ENCODE assay signal across 24 cellular contexts in the genomic region with DNA sequence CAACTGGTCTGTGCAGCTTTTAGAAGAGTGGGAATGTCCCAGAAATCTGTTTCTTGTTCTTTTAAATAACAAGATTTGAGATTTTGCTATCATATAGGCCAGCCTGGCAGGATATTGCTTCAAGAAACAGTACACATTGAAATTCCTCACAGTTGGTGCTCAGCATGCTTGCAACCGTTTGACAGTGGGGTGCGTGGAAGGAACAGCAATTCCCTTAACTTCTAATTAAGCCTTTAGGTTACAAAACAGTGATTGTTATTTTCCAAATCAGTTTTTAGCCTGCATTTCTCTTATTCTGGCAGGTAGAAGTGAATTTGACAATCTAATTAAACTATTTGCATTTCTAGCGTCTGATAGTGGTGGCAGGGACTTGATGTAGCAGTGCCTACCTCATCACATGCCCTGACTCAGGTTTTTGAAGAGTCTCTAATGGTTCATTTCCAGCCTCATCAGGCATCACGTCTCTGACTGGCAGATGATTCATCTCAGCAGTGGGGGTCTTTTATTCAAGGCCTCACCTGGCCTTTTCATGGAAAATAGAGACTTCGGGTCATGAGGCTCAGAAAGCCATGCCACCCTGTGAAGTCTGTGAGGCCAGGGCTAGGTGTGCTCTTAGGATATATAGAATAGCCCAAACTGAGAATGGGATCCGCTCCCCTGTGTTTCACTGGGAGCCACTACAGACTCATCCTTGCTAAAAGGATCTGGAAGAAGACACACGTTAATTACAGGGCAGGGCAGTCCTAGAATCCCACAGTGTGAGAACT. TPM values are rescaled to one million over a fixed set of nuclear protein-coding genes. Genes with fewer than 3 reads are reported as not detected.
"Had no signal": no experiment of that assay in that cellular context is flagged by ENCODE, and none has a peak within 500 bp of the region (broad histone marks: within the 10 kb centered on the region; RNA-seq: fewer than 3 reads in every experiment).

No MANE protein-coding gene starts in this region.

- H3K36me3 ChIP-seq: brain microvascular endothelial cell, left ventricle myocardium inferior, neutrophil, ovary, prostate gland, upper lobe of right lung had no signal

- H3K27me3 Mint-ChIP-seq: activated naive CD4-positive, alpha-beta T cell treated with anti-CD3 and anti-CD28 coated beads, Interleukin-2, amount 50 U/mL, for 24 hours had no signal

- H3K27ac ChIP-seq: brain microvascular endothelial cell, left ventricle myocardium inferior, neutrophil, ovary, prostate gland, upper lobe of right lung, WERI-Rb-1 had no signal

- H3K4me1 Mint-ChIP-seq: activated naive CD4-positive, alpha-beta T cell treated with anti-CD3 and anti-CD28 coated beads, Interleukin-2, amount 50 U/mL, for 24 hours had no signal

- ATAC-seq: activated CD8-positive, alpha-beta T cell treated with anti-CD3 and anti-CD28 coated beads, Interleukin-2, amount 10 ng/mL, durations not matched to agents 7 days and 5 days; esophagus mucosa; natural killer cell treated with Interleukin-12 subunit alpha and Interleukin-12 subunit beta and Interleukin-15 and Interleukin-18, amount 100 ng/mL, for 72 hours; right cardiac atrium; stimulated activated naive CD8-positive, alpha-beta T cell treated with anti-CD3 and anti-CD28 coated beads, Interleukin-15, Interleukin-2, amounts not matched to agents 100 U/mL and 50 U/mL, for 24 hours; upper lobe of right lung had no signal

- H3K9me3 Mint-ChIP-seq: activated naive CD4-positive, alpha-beta T cell treated with anti-CD3 and anti-CD28 coated beads, Interleukin-2, amount 50 U/mL, for 24 hours; natural killer cell treated with Interleukin-12 subunit alpha and Interleukin-12 subunit beta and Interleukin-15 and Interleukin-18, amount 100 ng/mL, for 72 hours had no signal

- DNase-seq: activated CD4-positive, alpha-beta T cell treated with anti-CD3 and anti-CD28 coated beads for 1 hour; activated CD4-positive, alpha-beta T cell treated with anti-CD3 and anti-CD28 coated beads, Interleukin-2, amount 50 U/mL, for 1 hour; activated CD8-positive, alpha-beta T cell treated with anti-CD3 and anti-CD28 coated beads, Interleukin-2, amount 10 ng/mL, durations not matched to agents 7 days and 5 days; activated gamma-delta T cell treated with Interleukin-2 at 50 U/mL for 16 hours; activated T-cell treated with anti-CD3 and anti-CD28 coated beads, Interleukin-2, amount 50 U/mL, for 1 hour; aorta; brain microvascular endothelial cell; effector memory CD4-positive, alpha-beta T cell; foreskin melanocyte; kidney glomerular epithelial cell; left ventricle myocardium inferior; ovary; right cardiac atrium; stimulated activated CD4-positive, alpha-beta T cell treated with anti-CD3 and anti-CD28 coated beads, Interleukin-4, amount 100 ng/mL, for 24 hours; stimulated activated naive CD8-positive, alpha-beta T cell treated with anti-CD3 and anti-CD28 coated beads, Interleukin-15, Interleukin-2, amounts not matched to agents 100 U/mL and 50 U/mL, for 24 hours; upper lobe of right lung; WERI-Rb-1 had no signal

- H3K27ac Mint-ChIP-seq: activated CD8-positive, alpha-beta T cell treated with anti-CD3 and anti-CD28 coated beads, Interleukin-2, amount 10 ng/mL, durations not matched to agents 7 days and 5 days; activated naive CD4-positive, alpha-beta T cell treated with anti-CD3 and anti-CD28 coated beads, Interleukin-2, amount 50 U/mL, for 24 hours; natural killer cell treated with Interleukin-12 subunit alpha and Interleukin-12 subunit beta and Interleukin-15 and Interleukin-18, amount 100 ng/mL, for 72 hours had no signal

- H3K4me1 ChIP-seq: left ventricle myocardium inferior, prostate gland, upper lobe of right lung had no signal

- H3K9me3 ChIP-seq: left ventricle myocardium inferior, neutrophil, ovary, prostate gland, upper lobe of right lung had no signal

- H3K4me3 ChIP-seq: left ventricle myocardium inferior, ovary, prostate gland, upper lobe of right lung had no signal

- H3K4me3 Mint-ChIP-seq: activated CD8-positive, alpha-beta T cell treated with anti-CD3 and anti-CD28 coated beads, Interleukin-2, amount 10 ng/mL, durations not matched to agents 7 days and 5 days; activated naive CD4-positive, alpha-beta T cell treated with anti-CD3 and anti-CD28 coated beads, Interleukin-2, amount 50 U/mL, for 24 hours; natural killer cell treated with Interleukin-12 subunit alpha and Interleukin-12 subunit beta and Interleukin-15 and Interleukin-18, amount 100 ng/mL, for 72 hours had no signal

- H3K36me3 Mint-ChIP-seq: activated naive CD4-positive, alpha-beta T cell treated with anti-CD3 and anti-CD28 coated beads, Interleukin-2, amount 50 U/mL, for 24 hours; natural killer cell treated with Interleukin-12 subunit alpha and Interleukin-12 subunit beta and Interleukin-15 and Interleukin-18, amount 100 ng/mL, for 72 hours had no signal

- H3K27me3 ChIP-seq: brain microvascular endothelial cell, neutrophil, ovary, upper lobe of right lung had no signal

RNA-seq across cellular contexts. Expression of a gene that starts 50.9 kb away (rescaled TPM):
- total RNA-seq: activated CD8-positive, alpha-beta T cell treated with anti-CD3 and anti-CD28 coated beads, Interleukin-2, amount 10 ng/mL, durations not matched to agents 7 days and 5 days; dermis microvascular lymphatic vessel endothelial cell; endothelial cell of umbilical vein; esophagus mucosa; natural killer cell treated with Interleukin-12 subunit alpha and Interleukin-12 subunit beta and Interleukin-15 and Interleukin-18, amount 100 ng/mL, for 72 hours had no signal
- polyA plus RNA-seq: endothelial cell of umbilical vein had no signal
